Comparison of ENCODE assay signal across 1 cellular context in the genomic region with DNA sequence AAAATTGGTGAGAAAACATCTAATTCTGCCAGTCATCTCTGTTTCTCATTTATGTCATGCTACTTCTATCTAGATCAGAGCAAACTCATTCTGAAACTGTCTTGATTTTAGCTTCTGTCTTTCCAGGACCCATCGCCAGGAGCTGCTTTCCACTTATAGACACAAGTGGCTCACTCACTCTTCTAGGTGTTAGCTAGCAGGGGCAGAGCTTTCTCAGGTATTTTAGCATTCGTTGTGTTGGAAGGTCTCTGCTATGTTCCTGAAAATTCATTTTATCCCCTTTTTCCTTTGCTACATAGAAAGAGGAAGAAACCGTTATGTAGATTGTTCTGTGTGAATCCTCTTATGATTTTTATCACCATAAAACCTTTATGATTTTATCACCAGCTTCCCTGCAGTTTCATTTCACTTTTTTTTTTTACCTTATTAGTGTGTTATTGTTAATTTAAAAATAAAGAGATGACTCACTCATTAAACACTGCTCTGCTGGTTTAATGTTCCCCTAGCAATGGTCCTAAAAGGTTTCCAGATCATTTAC.
TF ChIP-seq lines count a peak whose summit lies in the region.

No MANE protein-coding gene starts in this region.

TF ChIP-seq in GM12878, 131 proteins besides CTCF, POLR2A, EP300 and RAD21 (continued from another document and continues in another):
- TF ChIP-seq, protein P1, sequence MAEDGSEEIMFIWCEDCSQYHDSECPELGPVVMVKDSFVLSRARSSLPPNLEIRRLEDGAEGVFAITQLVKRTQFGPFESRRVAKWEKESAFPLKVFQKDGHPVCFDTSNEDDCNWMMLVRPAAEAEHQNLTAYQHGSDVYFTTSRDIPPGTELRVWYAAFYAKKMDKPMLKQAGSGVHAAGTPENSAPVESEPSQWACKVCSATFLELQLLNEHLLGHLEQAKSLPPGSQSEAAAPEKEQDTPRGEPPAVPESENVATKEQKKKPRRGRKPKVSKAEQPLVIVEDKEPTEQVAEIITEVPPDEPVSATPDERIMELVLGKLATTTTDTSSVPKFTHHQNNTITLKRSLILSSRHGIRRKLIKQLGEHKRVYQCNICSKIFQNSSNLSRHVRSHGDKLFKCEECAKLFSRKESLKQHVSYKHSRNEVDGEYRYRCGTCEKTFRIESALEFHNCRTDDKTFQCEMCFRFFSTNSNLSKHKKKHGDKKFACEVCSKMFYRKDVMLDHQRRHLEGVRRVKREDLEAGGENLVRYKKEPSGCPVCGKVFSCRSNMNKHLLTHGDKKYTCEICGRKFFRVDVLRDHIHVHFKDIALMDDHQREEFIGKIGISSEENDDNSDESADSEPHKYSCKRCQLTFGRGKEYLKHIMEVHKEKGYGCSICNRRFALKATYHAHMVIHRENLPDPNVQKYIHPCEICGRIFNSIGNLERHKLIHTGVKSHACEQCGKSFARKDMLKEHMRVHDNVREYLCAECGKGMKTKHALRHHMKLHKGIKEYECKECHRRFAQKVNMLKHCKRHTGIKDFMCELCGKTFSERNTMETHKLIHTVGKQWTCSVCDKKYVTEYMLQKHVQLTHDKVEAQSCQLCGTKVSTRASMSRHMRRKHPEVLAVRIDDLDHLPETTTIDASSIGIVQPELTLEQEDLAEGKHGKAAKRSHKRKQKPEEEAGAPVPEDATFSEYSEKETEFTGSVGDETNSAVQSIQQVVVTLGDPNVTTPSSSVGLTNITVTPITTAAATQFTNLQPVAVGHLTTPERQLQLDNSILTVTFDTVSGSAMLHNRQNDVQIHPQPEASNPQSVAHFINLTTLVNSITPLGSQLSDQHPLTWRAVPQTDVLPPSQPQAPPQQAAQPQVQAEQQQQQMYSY (CRISPR knock-in tag; IDR thresholded peaks at IDR 0.05): no peak
- TF ChIP-seq, protein P2, sequence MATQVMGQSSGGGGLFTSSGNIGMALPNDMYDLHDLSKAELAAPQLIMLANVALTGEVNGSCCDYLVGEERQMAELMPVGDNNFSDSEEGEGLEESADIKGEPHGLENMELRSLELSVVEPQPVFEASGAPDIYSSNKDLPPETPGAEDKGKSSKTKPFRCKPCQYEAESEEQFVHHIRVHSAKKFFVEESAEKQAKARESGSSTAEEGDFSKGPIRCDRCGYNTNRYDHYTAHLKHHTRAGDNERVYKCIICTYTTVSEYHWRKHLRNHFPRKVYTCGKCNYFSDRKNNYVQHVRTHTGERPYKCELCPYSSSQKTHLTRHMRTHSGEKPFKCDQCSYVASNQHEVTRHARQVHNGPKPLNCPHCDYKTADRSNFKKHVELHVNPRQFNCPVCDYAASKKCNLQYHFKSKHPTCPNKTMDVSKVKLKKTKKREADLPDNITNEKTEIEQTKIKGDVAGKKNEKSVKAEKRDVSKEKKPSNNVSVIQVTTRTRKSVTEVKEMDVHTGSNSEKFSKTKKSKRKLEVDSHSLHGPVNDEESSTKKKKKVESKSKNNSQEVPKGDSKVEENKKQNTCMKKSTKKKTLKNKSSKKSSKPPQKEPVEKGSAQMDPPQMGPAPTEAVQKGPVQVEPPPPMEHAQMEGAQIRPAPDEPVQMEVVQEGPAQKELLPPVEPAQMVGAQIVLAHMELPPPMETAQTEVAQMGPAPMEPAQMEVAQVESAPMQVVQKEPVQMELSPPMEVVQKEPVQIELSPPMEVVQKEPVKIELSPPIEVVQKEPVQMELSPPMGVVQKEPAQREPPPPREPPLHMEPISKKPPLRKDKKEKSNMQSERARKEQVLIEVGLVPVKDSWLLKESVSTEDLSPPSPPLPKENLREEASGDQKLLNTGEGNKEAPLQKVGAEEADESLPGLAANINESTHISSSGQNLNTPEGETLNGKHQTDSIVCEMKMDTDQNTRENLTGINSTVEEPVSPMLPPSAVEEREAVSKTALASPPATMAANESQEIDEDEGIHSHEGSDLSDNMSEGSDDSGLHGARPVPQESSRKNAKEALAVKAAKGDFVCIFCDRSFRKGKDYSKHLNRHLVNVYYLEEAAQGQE (IDR thresholded peaks at IDR 0.05; ENCODE audit: low read depth, low read length): no peak
- TF ChIP-seq, protein P3, sequence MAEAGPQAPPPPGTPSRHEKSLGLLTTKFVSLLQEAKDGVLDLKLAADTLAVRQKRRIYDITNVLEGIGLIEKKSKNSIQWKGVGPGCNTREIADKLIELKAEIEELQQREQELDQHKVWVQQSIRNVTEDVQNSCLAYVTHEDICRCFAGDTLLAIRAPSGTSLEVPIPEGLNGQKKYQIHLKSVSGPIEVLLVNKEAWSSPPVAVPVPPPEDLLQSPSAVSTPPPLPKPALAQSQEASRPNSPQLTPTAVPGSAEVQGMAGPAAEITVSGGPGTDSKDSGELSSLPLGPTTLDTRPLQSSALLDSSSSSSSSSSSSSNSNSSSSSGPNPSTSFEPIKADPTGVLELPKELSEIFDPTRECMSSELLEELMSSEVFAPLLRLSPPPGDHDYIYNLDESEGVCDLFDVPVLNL (IDR thresholded peaks at IDR 0.05; ENCODE audit: low read depth, low read length): no peak
- TF ChIP-seq, protein P4, sequence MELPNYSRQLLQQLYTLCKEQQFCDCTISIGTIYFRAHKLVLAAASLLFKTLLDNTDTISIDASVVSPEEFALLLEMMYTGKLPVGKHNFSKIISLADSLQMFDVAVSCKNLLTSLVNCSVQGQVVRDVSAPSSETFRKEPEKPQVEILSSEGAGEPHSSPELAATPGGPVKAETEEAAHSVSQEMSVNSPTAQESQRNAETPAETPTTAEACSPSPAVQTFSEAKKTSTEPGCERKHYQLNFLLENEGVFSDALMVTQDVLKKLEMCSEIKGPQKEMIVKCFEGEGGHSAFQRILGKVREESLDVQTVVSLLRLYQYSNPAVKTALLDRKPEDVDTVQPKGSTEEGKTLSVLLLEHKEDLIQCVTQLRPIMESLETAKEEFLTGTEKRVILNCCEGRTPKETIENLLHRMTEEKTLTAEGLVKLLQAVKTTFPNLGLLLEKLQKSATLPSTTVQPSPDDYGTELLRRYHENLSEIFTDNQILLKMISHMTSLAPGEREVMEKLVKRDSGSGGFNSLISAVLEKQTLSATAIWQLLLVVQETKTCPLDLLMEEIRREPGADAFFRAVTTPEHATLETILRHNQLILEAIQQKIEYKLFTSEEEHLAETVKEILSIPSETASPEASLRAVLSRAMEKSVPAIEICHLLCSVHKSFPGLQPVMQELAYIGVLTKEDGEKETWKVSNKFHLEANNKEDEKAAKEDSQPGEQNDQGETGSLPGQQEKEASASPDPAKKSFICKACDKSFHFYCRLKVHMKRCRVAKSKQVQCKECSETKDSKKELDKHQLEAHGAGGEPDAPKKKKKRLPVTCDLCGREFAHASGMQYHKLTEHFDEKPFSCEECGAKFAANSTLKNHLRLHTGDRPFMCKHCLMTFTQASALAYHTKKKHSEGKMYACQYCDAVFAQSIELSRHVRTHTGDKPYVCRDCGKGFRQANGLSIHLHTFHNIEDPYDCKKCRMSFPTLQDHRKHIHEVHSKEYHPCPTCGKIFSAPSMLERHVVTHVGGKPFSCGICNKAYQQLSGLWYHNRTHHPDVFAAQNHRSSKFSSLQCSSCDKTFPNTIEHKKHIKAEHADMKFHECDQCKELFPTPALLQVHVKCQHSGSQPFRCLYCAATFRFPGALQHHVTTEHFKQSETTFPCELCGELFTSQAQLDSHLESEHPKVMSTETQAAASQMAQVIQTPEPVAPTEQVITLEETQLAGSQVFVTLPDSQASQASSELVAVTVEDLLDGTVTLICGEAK (IDR thresholded peaks at IDR 0.05; ENCODE audit: borderline replicate concordance): no peak
- peak; percentile 92 for TF ChIP-seq EED (IDR thresholded peaks at IDR 0.05; ENCODE audit: low read depth)
- TF ChIP-seq IRF4 (IDR thresholded peaks at IDR 0.05; ENCODE audit: low read depth, low read length): peak; percentile 87
- no peak for TF ChIP-seq EGR1 (IDR thresholded peaks at IDR 0.05; ENCODE audit: borderline replicate concordance in 1 of 2, low read depth in 2 of 2, low read length in 2 of 2)
- TF ChIP-seq SP1 (IDR thresholded peaks at IDR 0.05; ENCODE audit: low read depth, low read length): peak; percentile 48
- TF ChIP-seq, protein P5, sequence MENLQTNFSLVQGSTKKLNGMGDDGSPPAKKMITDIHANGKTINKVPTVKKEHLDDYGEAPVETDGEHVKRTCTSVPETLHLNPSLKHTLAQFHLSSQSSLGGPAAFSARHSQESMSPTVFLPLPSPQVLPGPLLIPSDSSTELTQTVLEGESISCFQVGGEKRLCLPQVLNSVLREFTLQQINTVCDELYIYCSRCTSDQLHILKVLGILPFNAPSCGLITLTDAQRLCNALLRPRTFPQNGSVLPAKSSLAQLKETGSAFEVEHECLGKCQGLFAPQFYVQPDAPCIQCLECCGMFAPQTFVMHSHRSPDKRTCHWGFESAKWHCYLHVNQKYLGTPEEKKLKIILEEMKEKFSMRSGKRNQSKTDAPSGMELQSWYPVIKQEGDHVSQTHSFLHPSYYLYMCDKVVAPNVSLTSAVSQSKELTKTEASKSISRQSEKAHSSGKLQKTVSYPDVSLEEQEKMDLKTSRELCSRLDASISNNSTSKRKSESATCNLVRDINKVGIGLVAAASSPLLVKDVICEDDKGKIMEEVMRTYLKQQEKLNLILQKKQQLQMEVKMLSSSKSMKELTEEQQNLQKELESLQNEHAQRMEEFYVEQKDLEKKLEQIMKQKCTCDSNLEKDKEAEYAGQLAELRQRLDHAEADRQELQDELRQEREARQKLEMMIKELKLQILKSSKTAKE (IDR thresholded peaks at IDR 0.05; ENCODE audit: low read depth, poor library complexity, severe bottlenecking): peak; percentile 26
- TF ChIP-seq, protein P6, sequence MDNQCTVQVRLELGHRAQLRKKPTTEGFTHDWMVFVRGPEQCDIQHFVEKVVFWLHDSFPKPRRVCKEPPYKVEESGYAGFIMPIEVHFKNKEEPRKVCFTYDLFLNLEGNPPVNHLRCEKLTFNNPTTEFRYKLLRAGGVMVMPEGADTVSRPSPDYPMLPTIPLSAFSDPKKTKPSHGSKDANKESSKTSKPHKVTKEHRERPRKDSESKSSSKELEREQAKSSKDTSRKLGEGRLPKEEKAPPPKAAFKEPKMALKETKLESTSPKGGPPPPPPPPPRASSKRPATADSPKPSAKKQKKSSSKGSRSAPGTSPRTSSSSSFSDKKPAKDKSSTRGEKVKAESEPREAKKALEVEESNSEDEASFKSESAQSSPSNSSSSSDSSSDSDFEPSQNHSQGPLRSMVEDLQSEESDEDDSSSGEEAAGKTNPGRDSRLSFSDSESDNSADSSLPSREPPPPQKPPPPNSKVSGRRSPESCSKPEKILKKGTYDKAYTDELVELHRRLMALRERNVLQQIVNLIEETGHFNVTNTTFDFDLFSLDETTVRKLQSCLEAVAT (IDR thresholded peaks at IDR 0.05): 0 out of 2 replicates have a peak, but pooled peaks have one; percentile 34
- no peak for TF ChIP-seq NR2C1 (IDR thresholded peaks at IDR 0.05)
- TF ChIP-seq, protein P7, sequence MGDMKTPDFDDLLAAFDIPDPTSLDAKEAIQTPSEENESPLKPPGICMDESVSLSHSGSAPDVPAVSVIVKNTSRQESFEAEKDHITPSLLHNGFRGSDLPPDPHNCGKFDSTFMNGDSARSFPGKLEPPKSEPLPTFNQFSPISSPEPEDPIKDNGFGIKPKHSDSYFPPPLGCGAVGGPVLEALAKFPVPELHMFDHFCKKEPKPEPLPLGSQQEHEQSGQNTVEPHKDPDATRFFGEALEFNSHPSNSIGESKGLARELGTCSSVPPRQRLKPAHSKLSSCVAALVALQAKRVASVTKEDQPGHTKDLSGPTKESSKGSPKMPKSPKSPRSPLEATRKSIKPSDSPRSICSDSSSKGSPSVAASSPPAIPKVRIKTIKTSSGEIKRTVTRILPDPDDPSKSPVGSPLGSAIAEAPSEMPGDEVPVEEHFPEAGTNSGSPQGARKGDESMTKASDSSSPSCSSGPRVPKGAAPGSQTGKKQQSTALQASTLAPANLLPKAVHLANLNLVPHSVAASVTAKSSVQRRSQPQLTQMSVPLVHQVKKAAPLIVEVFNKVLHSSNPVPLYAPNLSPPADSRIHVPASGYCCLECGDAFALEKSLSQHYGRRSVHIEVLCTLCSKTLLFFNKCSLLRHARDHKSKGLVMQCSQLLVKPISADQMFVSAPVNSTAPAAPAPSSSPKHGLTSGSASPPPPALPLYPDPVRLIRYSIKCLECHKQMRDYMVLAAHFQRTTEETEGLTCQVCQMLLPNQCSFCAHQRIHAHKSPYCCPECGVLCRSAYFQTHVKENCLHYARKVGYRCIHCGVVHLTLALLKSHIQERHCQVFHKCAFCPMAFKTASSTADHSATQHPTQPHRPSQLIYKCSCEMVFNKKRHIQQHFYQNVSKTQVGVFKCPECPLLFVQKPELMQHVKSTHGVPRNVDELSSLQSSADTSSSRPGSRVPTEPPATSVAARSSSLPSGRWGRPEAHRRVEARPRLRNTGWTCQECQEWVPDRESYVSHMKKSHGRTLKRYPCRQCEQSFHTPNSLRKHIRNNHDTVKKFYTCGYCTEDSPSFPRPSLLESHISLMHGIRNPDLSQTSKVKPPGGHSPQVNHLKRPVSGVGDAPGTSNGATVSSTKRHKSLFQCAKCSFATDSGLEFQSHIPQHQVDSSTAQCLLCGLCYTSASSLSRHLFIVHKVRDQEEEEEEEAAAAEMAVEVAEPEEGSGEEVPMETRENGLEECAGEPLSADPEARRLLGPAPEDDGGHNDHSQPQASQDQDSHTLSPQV (IDR thresholded peaks at IDR 0.05): no peak
- peak; percentile 90 for TF ChIP-seq IKZF1 (conservative IDR thresholded peaks at IDR 0.05)
- no peak for TF ChIP-seq SREBF1 (IDR thresholded peaks at IDR 0.05; ENCODE audit: low read length)
- peak; percentile 95 for TF ChIP-seq BCL11A (IDR thresholded peaks at IDR 0.05; ENCODE audit: low read depth, low read length)
- TF ChIP-seq HDAC2 (IDR thresholded peaks at IDR 0.05): no peak
- TF ChIP-seq SMC3 (IDR thresholded peaks at IDR 0.05; ENCODE audit: borderline replicate concordance, low read length): no peak
- TF ChIP-seq PAX8 (IDR thresholded peaks at IDR 0.05): no peak
- TF ChIP-seq IKZF2 (IDR thresholded peaks at IDR 0.05): peak; percentile 94 to 95
- TF ChIP-seq, protein P8, sequence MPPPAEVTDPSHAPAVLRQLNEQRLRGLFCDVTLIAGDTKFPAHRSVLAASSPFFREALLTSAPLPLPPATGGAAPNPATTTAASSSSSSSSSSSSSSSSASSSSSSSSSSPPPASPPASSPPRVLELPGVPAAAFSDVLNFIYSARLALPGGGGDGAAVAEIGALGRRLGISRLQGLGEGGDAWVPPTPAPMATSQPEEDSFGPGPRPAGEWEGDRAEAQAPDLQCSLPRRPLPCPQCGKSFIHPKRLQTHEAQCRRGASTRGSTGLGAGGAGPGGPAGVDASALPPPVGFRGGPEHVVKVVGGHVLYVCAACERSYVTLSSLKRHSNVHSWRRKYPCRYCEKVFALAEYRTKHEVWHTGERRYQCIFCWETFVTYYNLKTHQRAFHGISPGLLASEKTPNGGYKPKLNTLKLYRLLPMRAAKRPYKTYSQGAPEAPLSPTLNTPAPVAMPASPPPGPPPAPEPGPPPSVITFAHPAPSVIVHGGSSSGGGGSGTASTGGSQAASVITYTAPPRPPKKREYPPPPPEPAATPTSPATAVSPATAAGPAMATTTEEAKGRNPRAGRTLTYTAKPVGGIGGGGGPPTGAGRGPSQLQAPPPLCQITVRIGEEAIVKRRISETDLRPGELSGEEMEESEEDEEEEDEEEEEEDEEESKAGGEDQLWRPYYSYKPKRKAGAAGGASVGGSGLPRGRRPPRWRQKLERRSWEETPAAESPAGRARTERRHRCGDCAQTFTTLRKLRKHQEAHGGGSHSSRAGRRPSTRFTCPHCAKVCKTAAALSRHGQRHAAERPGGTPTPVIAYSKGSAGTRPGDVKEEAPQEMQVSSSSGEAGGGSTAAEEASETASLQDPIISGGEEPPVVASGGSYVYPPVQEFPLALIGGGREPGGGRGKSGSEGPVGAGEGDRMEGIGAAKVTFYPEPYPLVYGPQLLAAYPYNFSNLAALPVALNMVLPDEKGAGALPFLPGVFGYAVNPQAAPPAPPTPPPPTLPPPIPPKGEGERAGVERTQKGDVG (CRISPR knock-in tag; IDR thresholded peaks at IDR 0.05): no peak
- TF ChIP-seq CBX5 (IDR thresholded peaks at IDR 0.05; ENCODE audit: low read depth): no peak
- TF ChIP-seq STAT1 (conservative IDR thresholded peaks at IDR 0.05): no peak
- no peak for TF ChIP-seq MYB (IDR thresholded peaks at IDR 0.05; ENCODE audit: borderline replicate concordance, low read depth, low read length)
- no peak for TF ChIP-seq ASH2L (IDR thresholded peaks at IDR 0.05; ENCODE audit: borderline replicate concordance, low read depth)
